1 cellular context compared by ENCODE assay signal in the genomic region with DNA sequence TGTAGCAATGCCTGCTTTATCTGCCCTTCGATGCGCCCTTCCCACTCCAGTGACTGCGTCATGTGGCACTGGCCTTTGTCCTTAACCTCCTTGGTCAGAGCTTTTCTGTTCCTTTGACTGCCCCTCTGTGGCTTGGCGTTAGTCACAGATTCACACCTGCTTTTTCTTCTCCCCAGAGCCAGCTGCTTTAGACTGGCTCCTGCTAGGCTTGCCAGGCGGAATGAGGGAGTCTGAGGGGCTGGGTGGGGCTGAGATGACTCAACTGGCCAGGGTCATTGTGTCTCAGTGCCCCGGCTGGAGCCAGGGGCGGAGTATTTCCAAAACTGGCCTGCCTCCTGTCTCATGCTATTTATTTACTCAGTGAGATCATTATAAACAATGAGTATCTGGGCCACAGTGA.
TF ChIP-seq lines count a peak whose summit lies in the region.

No MANE protein-coding gene starts in this region.

TF ChIP-seq in HCT116, 20 proteins besides CTCF, POLR2A, EP300 and RAD21 (continued from another document):
- TF ChIP-seq TCF7L2 (IDR thresholded peaks at IDR 0.05; ENCODE audit: borderline replicate concordance, extremely low read depth, insufficient read depth, insufficient read length) = no peak
- no peak for TF ChIP-seq EZH2 (IDR thresholded peaks at IDR 0.05)
- peak; percentile 58 for TF ChIP-seq JUND (IDR thresholded peaks at IDR 0.05)
- no peak for TF ChIP-seq CEBPB (IDR thresholded peaks at IDR 0.05; ENCODE audit: low read depth)
- TF ChIP-seq, protein P1, sequence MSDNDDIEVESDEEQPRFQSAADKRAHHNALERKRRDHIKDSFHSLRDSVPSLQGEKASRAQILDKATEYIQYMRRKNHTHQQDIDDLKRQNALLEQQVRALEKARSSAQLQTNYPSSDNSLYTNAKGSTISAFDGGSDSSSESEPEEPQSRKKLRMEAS (IDR thresholded peaks at IDR 0.05) = peak; percentile 75
- TF ChIP-seq, protein P2, sequence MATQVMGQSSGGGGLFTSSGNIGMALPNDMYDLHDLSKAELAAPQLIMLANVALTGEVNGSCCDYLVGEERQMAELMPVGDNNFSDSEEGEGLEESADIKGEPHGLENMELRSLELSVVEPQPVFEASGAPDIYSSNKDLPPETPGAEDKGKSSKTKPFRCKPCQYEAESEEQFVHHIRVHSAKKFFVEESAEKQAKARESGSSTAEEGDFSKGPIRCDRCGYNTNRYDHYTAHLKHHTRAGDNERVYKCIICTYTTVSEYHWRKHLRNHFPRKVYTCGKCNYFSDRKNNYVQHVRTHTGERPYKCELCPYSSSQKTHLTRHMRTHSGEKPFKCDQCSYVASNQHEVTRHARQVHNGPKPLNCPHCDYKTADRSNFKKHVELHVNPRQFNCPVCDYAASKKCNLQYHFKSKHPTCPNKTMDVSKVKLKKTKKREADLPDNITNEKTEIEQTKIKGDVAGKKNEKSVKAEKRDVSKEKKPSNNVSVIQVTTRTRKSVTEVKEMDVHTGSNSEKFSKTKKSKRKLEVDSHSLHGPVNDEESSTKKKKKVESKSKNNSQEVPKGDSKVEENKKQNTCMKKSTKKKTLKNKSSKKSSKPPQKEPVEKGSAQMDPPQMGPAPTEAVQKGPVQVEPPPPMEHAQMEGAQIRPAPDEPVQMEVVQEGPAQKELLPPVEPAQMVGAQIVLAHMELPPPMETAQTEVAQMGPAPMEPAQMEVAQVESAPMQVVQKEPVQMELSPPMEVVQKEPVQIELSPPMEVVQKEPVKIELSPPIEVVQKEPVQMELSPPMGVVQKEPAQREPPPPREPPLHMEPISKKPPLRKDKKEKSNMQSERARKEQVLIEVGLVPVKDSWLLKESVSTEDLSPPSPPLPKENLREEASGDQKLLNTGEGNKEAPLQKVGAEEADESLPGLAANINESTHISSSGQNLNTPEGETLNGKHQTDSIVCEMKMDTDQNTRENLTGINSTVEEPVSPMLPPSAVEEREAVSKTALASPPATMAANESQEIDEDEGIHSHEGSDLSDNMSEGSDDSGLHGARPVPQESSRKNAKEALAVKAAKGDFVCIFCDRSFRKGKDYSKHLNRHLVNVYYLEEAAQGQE (IDR thresholded peaks at IDR 0.05; ENCODE audit: low read depth) = no peak
- no peak for TF ChIP-seq POLR2AphosphoS5 (IDR thresholded peaks at IDR 0.05; ENCODE audit: low read depth, low read length)
TF ChIP-seq in HCT116: peak in this region for 3.
